8 cellular contexts compared by ENCODE assay signal in genomic region chr4:174591243-174592021, GRCh38.
DNase-seq lines count a peak whose midpoint lies in the region; ATAC-seq and TF ChIP-seq lines count a peak whose summit lies in the region.

No MANE protein-coding gene starts in this region.

- ATAC-seq in GM18499 (IDR thresholded peaks at IDR 0.05; ENCODE audit: insufficient read depth, unreplicated experiment): peak; percentile 93
- peak; percentile 87 for ATAC-seq in GM21528 (IDR thresholded peaks at IDR 0.05; ENCODE audit: low FRiP score, unreplicated experiment)
- ATAC-seq in HG03521 (IDR thresholded peaks at IDR 0.05; ENCODE audit: unreplicated experiment): peak; percentile 90
- ATAC-seq in effector memory CD8-positive, alpha-beta T cell (replicated peaks): peak; percentile 96

- BruUV-seq in MCF 10A (replicated peaks; lab: Mats Ljungman, UMichigan): no TSS peak

- peak overlapping the region in 1 of 2 donors; percentile 61 for H3K4me3 Mint-ChIP-seq in effector memory CD8-positive, alpha-beta T cell
- no peak overlapping the region for H3K4me3 Mint-ChIP-seq in MCF 10A (ENCODE audit: unreplicated experiment)

- intact Hi-C loops in MCF 10A (cut with micrococcal nuclease): no loop called here

- no peaks in the 10 kb centered on the region for H3K27me3 Mint-ChIP-seq in effector memory CD8-positive, alpha-beta T cell
- no peaks in the 10 kb centered on the region for H3K27me3 Mint-ChIP-seq in MCF 10A (ENCODE audit: insufficient read depth, unreplicated experiment)

- H3K4me1 Mint-ChIP-seq in effector memory CD8-positive, alpha-beta T cell (ENCODE audit: low read depth in 2 of 2): peaks cover 0 to 6% of the 10 kb centered on the region in 2 donors
- peaks cover 11% of the 10 kb centered on the region for H3K4me1 Mint-ChIP-seq in MCF 10A (ENCODE audit: insufficient read depth, unreplicated experiment)

- CTCF ChIA-PET in MCF 10A (lab: Yijun Ruan, JAX): interaction anchor here (0.9 to 1.2 kb wide), 2 partner anchors 9 to 56 kb away, joined by 3 to 6 read pairs; no protein-coding TSS in a partner anchor

- peak overlapping the region in 1 of 2 donors; percentile 53 for H3K27ac Mint-ChIP-seq in effector memory CD8-positive, alpha-beta T cell
- H3K27ac Mint-ChIP-seq in MCF 10A (ENCODE audit: low read depth, unreplicated experiment): no peak overlapping the region

- no peak for DNase-seq in effector memory CD8-positive, alpha-beta T cell
- DNase-seq in AG08395 (ENCODE audit: low spot score): no peak
- no peak for DNase-seq in globus pallidus (ENCODE audit: low spot score)
- DNase-seq in MCF 10A (ENCODE audit: unreplicated experiment): no peak
- no peak for DNase-seq in foreskin fibroblast

- H3K36me3 Mint-ChIP-seq in effector memory CD8-positive, alpha-beta T cell (ENCODE audit: insufficient read depth): no peaks in the 10 kb centered on the region
- H3K36me3 Mint-ChIP-seq in MCF 10A (ENCODE audit: insufficient read depth, unreplicated experiment): no peaks in the 10 kb centered on the region

- POLR2A ChIA-PET in MCF 10A (lab: Yijun Ruan, JAX): no interaction called here

- peaks cover 0 to 8% of the 10 kb centered on the region in 2 donors for H3K9me3 Mint-ChIP-seq in effector memory CD8-positive, alpha-beta T cell
- no peaks in the 10 kb centered on the region for H3K9me3 Mint-ChIP-seq in MCF 10A (ENCODE audit: unreplicated experiment)

- TF ChIP-seq CTCF in MCF 10A (IDR thresholded peaks at IDR 0.05; ENCODE audit: unreplicated experiment): no peak
- no peak for TF ChIP-seq CTCF in foreskin fibroblast (IDR thresholded peaks at IDR 0.05; ENCODE audit: low read depth, low read length)

- H3K4me3 ChIP-seq in foreskin fibroblast (ENCODE audit: low read depth in 1 of 2, low read length in 2 of 2): no peak overlapping the region
